Comparison of ENCODE assay signal across 8 cellular contexts in genomic region chr22:49305215-49305965, GRCh38.
DNase-seq lines count a peak whose midpoint lies in the region; ATAC-seq and TF ChIP-seq lines count a peak whose summit lies in the region.

No MANE protein-coding gene starts in this region.

- no peak overlapping the region for H3K27ac ChIP-seq in KMS-11

- no TSS peak for BruUV-seq in MCF 10A (replicated peaks; lab: Mats Ljungman, UMichigan)

- no peaks in the 10 kb centered on the region for H3K27me3 ChIP-seq in KMS-11 (ENCODE audit: insufficient read depth, low read depth)

- no peak overlapping the region for H3K4me2 ChIP-seq in KMS-11

- no peak overlapping the region for H3K4me3 ChIP-seq in KMS-11 (IDR thresholded peaks at IDR 0.05; ENCODE audit: insufficient read depth, low read depth, low read length)

- peaks cover 20% of the 10 kb centered on the region for H3K9me3 Mint-ChIP-seq in MCF 10A (ENCODE audit: unreplicated experiment)

- intact Hi-C loops in MCF 10A (cut with micrococcal nuclease), result no loop called here

- CTCF ChIA-PET in MCF 10A (lab: Yijun Ruan, JAX), result interaction anchor here (0.6 kb wide), 1 partner anchor 10 kb away, joined by 3 read pairs; no protein-coding TSS in a partner anchor

- no peaks in the 10 kb centered on the region for H3K4me1 ChIP-seq in KMS-11 (ENCODE audit: low read depth, poor library complexity, severe bottlenecking)

- no peak overlapping the region for H2AFZ ChIP-seq in KMS-11 (ENCODE audit: low read depth)

- H3K36me3 Mint-ChIP-seq in MCF 10A (ENCODE audit: insufficient read depth, unreplicated experiment), result no peaks in the 10 kb centered on the region

- ATAC-seq in HG03196 (IDR thresholded peaks at IDR 0.05; ENCODE audit: unreplicated experiment), result no peak

- H3K4me1 Mint-ChIP-seq in MCF 10A (ENCODE audit: insufficient read depth, unreplicated experiment), result no peaks in the 10 kb centered on the region

- peak; percentile 54 for TF ChIP-seq CTCF in KMS-11 (conservative IDR thresholded peaks at IDR 0.05; ENCODE audit: low read depth, low read length)
- no peak for TF ChIP-seq CTCF in MCF 10A (IDR thresholded peaks at IDR 0.05; ENCODE audit: unreplicated experiment)

- no peak overlapping the region for H3K9ac ChIP-seq in KMS-11

- no peaks in the 10 kb centered on the region for H3K27me3 Mint-ChIP-seq in MCF 10A (ENCODE audit: insufficient read depth, unreplicated experiment)

- POLR2A ChIA-PET in MCF 10A (lab: Yijun Ruan, JAX), result no interaction called here

- DNase-seq in DMS153 (lab: John Stamatoyannopoulos, UW), result peak; percentile 36
- peak; percentile 45 for DNase-seq in activated CD4-positive, alpha-beta T cell treated with anti-CD3 and anti-CD28 coated beads for 1 hour
- peak; percentile 41 for DNase-seq in dermis blood vessel endothelial cell
- DNase-seq in mucosa of gallbladder (ENCODE audit: low spot score), result peak; percentile 52
- DNase-seq in stimulated activated CD8-positive, alpha-beta memory T cell treated with anti-CD3 and anti-CD28 coated beads, Interleukin-4, amount 100 ng/mL, for 48 hours, result peak; percentile 87
- no peak for DNase-seq in MCF 10A (ENCODE audit: unreplicated experiment)

- H3K79me2 ChIP-seq in KMS-11 (ENCODE audit: insufficient read depth, low read depth), result no peaks in the 10 kb centered on the region

- H3K27ac Mint-ChIP-seq in MCF 10A (ENCODE audit: low read depth, unreplicated experiment), result no peak overlapping the region

- H3K36me3 ChIP-seq in KMS-11 (ENCODE audit: insufficient read depth), result no peaks in the 10 kb centered on the region

- no peak overlapping the region for H3K4me3 Mint-ChIP-seq in MCF 10A (ENCODE audit: unreplicated experiment)

- H4K20me1 ChIP-seq in KMS-11 (ENCODE audit: insufficient read depth), result no peaks in the 10 kb centered on the region
